ENCODE assay signal across 9 cellular contexts in the genomic region with DNA sequence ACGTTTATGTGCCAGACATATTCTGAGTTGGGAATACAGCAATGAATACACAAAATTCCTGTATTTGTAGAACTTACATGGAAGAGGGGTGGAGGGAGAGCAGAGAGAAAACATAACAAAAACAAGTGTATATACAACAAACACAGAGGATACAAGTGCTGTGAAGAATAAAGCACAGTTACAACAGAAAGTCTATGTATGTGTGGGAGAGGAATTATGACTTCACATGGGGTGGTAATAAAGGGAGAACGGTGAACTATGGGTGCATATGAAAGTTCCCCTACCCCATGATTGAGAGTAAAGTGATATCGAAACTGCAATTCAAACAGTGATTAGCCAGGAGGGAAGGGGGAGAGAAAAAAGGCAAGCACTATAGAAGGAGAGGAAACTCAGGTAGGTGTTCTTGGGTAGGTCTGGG. TPM values are rescaled to one million over a fixed set of nuclear protein-coding genes. Genes with fewer than 3 reads are reported as not detected.
DNase-seq lines count a peak whose midpoint lies in the region; ATAC-seq and TF ChIP-seq lines count a peak whose summit lies in the region.
"Had no signal": no experiment of that assay in that cellular context is flagged by ENCODE, and none has a peak within 500 bp of the region (broad histone marks: within the 10 kb centered on the region; RNA-seq: fewer than 3 reads in every experiment).

No MANE protein-coding gene starts in this region.

- no peaks in the 10 kb centered on the region for H3K9me3 Mint-ChIP-seq in T-helper 2 cell treated with Interferon-gamma antibody and Interleukin-4, amounts not matched to agents 5 μg/mL and 100 μg/mL, for 36 hours
- H3K9me3 Mint-ChIP-seq in WTC11, result no peaks in the 10 kb centered on the region

- DNase-seq in GM10248 (ENCODE audit: extremely low spot score) (peak; percentile 68), GM19240 (ENCODE audit: insufficient read length, low spot score) (peak; percentile 25), NCI-H446 (lab: John Stamatoyannopoulos, UW) (no peak), NCI-H2081 treated with DMSO at 0.1 percent for 48 hours (lab: John Stamatoyannopoulos, UW) (no peak), WTC11 (ENCODE audit: low spot score) (no peak)
- peak; percentile 29 for DNase-seq in T-helper 2 cell treated with Interferon-gamma antibody and Interleukin-4, amounts not matched to agents 5 μg/mL and 100 μg/mL, for 36 hours (ENCODE audit: low spot score)
- DNase-seq in effector CD4-positive, alpha-beta T cell, result no peak

- peak; percentile 92 for ATAC-seq in HG02885 (IDR thresholded peaks at IDR 0.05; ENCODE audit: poor library complexity, unreplicated experiment)
- no peak for ATAC-seq in WTC11
- ATAC-seq: Panc1 had no signal

- H3K4me3 Mint-ChIP-seq in T-helper 2 cell treated with Interferon-gamma antibody and Interleukin-4, amounts not matched to agents 5 μg/mL and 100 μg/mL, for 36 hours, result peak overlapping the region; percentile 61
- no peak overlapping the region for H3K4me3 Mint-ChIP-seq in WTC11

- H3K27me3 Mint-ChIP-seq in T-helper 2 cell treated with Interferon-gamma antibody and Interleukin-4, amounts not matched to agents 5 μg/mL and 100 μg/mL, for 36 hours (ENCODE audit: low read depth), result no peaks in the 10 kb centered on the region
- H3K27me3 Mint-ChIP-seq in WTC11 (ENCODE audit: low read depth), result no peaks in the 10 kb centered on the region

- TF ChIP-seq CTCF in GM10248 (IDR thresholded peaks at IDR 0.05; ENCODE audit: control extremely low read depth, extremely low read depth, low read depth, missing control alignments), result no peak
- no peak for TF ChIP-seq CTCF in WTC11 (IDR thresholded peaks at IDR 0.05)

- peak overlapping the region; percentile 80 for H3K27ac Mint-ChIP-seq in T-helper 2 cell treated with Interferon-gamma antibody and Interleukin-4, amounts not matched to agents 5 μg/mL and 100 μg/mL, for 36 hours
- no peak overlapping the region; the same call in 1 of the 2 replicates for H3K27ac Mint-ChIP-seq in WTC11

- peaks cover 55% of the 10 kb centered on the region for H3K36me3 Mint-ChIP-seq in T-helper 2 cell treated with Interferon-gamma antibody and Interleukin-4, amounts not matched to agents 5 μg/mL and 100 μg/mL, for 36 hours (ENCODE audit: low read depth)
- peaks cover 13% of the 10 kb centered on the region for H3K36me3 Mint-ChIP-seq in WTC11

- POLR2A ChIA-PET in GM10248 (lab: Yijun Ruan, JAX) (no interaction called here), WTC11 (lab: Charles Lee) (no interaction called here)

- H3K4me1 Mint-ChIP-seq in T-helper 2 cell treated with Interferon-gamma antibody and Interleukin-4, amounts not matched to agents 5 μg/mL and 100 μg/mL, for 36 hours (ENCODE audit: low read depth), result peaks cover 46% of the 10 kb centered on the region
- H3K4me1 Mint-ChIP-seq in WTC11, result peaks cover 17% of the 10 kb centered on the region

- CTCF ChIA-PET in GM10248 (lab: Yijun Ruan, JAX) (no interaction called here), WTC11 (lab: Charles Lee) (no interaction called here)

TF ChIP-seq in WTC11, 78 proteins besides CTCF, POLR2A, EP300 and RAD21:
- TF ChIP-seq GTF2I (CRISPR knock-in tag; conservative IDR thresholded peaks at IDR 0.05), result no peak
- TF ChIP-seq TP53 (CRISPR knock-in tag; IDR thresholded peaks at IDR 0.05), result no peak
- no peak for TF ChIP-seq ESRRA (CRISPR knock-in tag; IDR thresholded peaks at IDR 0.05; ENCODE audit: borderline replicate concordance)
- TF ChIP-seq, protein P1, sequence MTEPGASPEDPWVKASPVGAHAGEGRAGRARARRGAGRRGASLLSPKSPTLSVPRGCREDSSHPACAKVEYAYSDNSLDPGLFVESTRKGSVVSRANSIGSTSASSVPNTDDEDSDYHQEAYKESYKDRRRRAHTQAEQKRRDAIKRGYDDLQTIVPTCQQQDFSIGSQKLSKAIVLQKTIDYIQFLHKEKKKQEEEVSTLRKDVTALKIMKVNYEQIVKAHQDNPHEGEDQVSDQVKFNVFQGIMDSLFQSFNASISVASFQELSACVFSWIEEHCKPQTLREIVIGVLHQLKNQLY (CRISPR knock-in tag; IDR thresholded peaks at IDR 0.05), result no peak
- TF ChIP-seq PRRX2 (CRISPR knock-in tag; IDR thresholded peaks at IDR 0.05), result no peak
- no peak for TF ChIP-seq SOX15 (CRISPR knock-in tag; IDR thresholded peaks at IDR 0.05)
- TF ChIP-seq NR1H2 (CRISPR knock-in tag; IDR thresholded peaks at IDR 0.05), result no peak
- no peak for TF ChIP-seq ELF4 (CRISPR knock-in tag; IDR thresholded peaks at IDR 0.05; ENCODE audit: low read depth)
- no peak for TF ChIP-seq NFATC4 (CRISPR knock-in tag; IDR thresholded peaks at IDR 0.05)
- no peak for TF ChIP-seq OVOL2 (CRISPR knock-in tag; IDR thresholded peaks at IDR 0.05; ENCODE audit: borderline replicate concordance)
- TF ChIP-seq TCF7 (CRISPR knock-in tag; IDR thresholded peaks at IDR 0.05; ENCODE audit: low read depth), result no peak
- TF ChIP-seq, protein P2, sequence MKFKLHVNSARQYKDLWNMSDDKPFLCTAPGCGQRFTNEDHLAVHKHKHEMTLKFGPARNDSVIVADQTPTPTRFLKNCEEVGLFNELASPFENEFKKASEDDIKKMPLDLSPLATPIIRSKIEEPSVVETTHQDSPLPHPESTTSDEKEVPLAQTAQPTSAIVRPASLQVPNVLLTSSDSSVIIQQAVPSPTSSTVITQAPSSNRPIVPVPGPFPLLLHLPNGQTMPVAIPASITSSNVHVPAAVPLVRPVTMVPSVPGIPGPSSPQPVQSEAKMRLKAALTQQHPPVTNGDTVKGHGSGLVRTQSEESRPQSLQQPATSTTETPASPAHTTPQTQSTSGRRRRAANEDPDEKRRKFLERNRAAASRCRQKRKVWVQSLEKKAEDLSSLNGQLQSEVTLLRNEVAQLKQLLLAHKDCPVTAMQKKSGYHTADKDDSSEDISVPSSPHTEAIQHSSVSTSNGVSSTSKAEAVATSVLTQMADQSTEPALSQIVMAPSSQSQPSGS (CRISPR knock-in tag; IDR thresholded peaks at IDR 0.05; ENCODE audit: borderline replicate concordance, low read depth), result no peak
- TF ChIP-seq, protein P3, sequence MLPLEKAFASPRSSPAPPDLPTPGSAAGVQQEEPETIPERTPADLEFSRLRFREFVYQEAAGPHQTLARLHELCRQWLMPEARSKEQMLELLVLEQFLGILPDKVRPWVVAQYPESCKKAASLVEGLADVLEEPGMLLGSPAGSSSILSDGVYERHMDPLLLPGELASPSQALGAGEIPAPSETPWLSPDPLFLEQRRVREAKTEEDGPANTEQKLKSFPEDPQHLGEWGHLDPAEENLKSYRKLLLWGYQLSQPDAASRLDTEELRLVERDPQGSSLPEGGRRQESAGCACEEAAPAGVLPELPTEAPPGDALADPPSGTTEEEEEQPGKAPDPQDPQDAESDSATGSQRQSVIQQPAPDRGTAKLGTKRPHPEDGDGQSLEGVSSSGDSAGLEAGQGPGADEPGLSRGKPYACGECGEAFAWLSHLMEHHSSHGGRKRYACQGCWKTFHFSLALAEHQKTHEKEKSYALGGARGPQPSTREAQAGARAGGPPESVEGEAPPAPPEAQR (CRISPR knock-in tag; IDR thresholded peaks at IDR 0.05), result no peak
- TF ChIP-seq NFYB (CRISPR knock-in tag; conservative IDR thresholded peaks at IDR 0.05; ENCODE audit: low read depth), result no peak
TF ChIP-seq in WTC11: peak in this region for 0.

RNA-seq across cellular contexts. Expression of a gene that starts 24.6 kb away (rescaled TPM):
- total RNA-seq in WTC11 (2021), result 86.0 to 95.4 TPM (median 91.0 TPM) in 3 replicates

Comparison
In these comparisons a context has a peak if more than half of its experiments do, and no peak if none do; other contexts are left out.
1. DNase-seq: peak in GM10248 (single experiment), GM19240 (single experiment) and T-helper 2 cell treated with Interferon-gamma antibody and Interleukin-4, amounts not matched to agents 5 μg/mL and 100 μg/mL, for 36 hours (single experiment); none in NCI-H446 (0 of 2), NCI-H2081 treated with DMSO at 0.1 percent for 48 hours (single experiment), effector CD4-positive, alpha-beta T cell (single experiment) and WTC11 (single experiment).